Comparison of ENCODE assay signal across 26 cellular contexts in genomic region chr6:157194110-157194509, GRCh38.
DNase-seq lines count a peak whose midpoint lies in the region; ATAC-seq and TF ChIP-seq lines count a peak whose summit lies in the region.
"Had no signal": no experiment of that assay in that cellular context is flagged by ENCODE, and none has a peak within 500 bp of the region (broad histone marks: within the 10 kb centered on the region; RNA-seq: fewer than 3 reads in every experiment).

No MANE protein-coding gene starts in this region.

- no peak overlapping the region for H3K4me3 ChIP-seq in CD8-positive, alpha-beta T cell (ENCODE audit: low read depth, low read length)
- no peak overlapping the region for H3K4me3 ChIP-seq in PC-3 (ENCODE audit: low read length)
- no peak overlapping the region for H3K4me3 ChIP-seq in MG63
- H3K4me3 ChIP-seq: left ventricle myocardium inferior had no signal

- POLR2A ChIA-PET in activated CD4-positive, alpha-beta T cell treated with anti-CD3 and anti-CD28 coated beads for 36 hours (lab: Charles Lee), result no interaction called here
- POLR2A ChIA-PET in CD8-positive, alpha-beta T cell (lab: Charles Lee), result no interaction called here
- POLR2A ChIA-PET in PC-3 (lab: Charles Lee; ENCODE audit: unreplicated experiment), result no interaction called here

- no peak overlapping the region for H3K4me3 Mint-ChIP-seq in activated CD4-positive, alpha-beta T cell treated with anti-CD3 and anti-CD28 coated beads for 36 hours
- H3K4me3 Mint-ChIP-seq in CD8-positive, alpha-beta T cell, result no peak overlapping the region
- H3K4me3 Mint-ChIP-seq in mesothelial cell of epicardium, result no peak overlapping the region
- H3K4me3 Mint-ChIP-seq: B cell; brain; H9; naive B cell; stimulated activated naive CD8-positive, alpha-beta T cell treated with anti-CD3 and anti-CD28 coated beads, Interleukin-15, amount 100 ng/mL, for 72 hours had no signal

- intact Hi-C loops in activated CD4-positive, alpha-beta T cell treated with anti-CD3 and anti-CD28 coated beads for 36 hours (cut with DNase I, micrococcal nuclease), result no loop called here
- intact Hi-C loops in CD8-positive, alpha-beta T cell (cut with DNase I, micrococcal nuclease), result no loop called here
- intact Hi-C loops in PC-3 (cut with micrococcal nuclease), result no loop called here

- no peak overlapping the region for H2AFZ ChIP-seq in PC-3 (ENCODE audit: low read length)

- no peak for ATAC-seq in activated CD4-positive, alpha-beta T cell treated with anti-CD3 and anti-CD28 coated beads for 36 hours
- no peak for ATAC-seq in CD8-positive, alpha-beta T cell
- ATAC-seq in PC-3, result no peak
- no peak for ATAC-seq in esophagus mucosa
- ATAC-seq: Panc1; stimulated activated naive CD8-positive, alpha-beta T cell treated with anti-CD3 and anti-CD28 coated beads, Interleukin-15, amount 100 ng/mL, for 72 hours had no signal

- 0 out of 2 replicates have a peak overlapping the region, but pooled peaks have one; percentile 12 for H3K4me2 ChIP-seq in PC-3 (ENCODE audit: low read length)

- CTCF ChIA-PET in activated CD4-positive, alpha-beta T cell treated with anti-CD3 and anti-CD28 coated beads for 36 hours (lab: Charles Lee), result interaction anchor here (1.3 to 2.9 kb wide), 4 partner anchors 8 to 35 kb away, joined by 3 to 13 read pairs (median 4); no protein-coding TSS in a partner anchor
- CTCF ChIA-PET in CD8-positive, alpha-beta T cell (lab: Charles Lee), result interaction anchor here (2.0 kb wide), 1 partner anchor 10 kb away, joined by 11 read pairs; no protein-coding TSS in a partner anchor
- CTCF ChIA-PET in PC-3 (lab: Charles Lee), result no interaction called here

- H3K4me1 Mint-ChIP-seq in activated CD4-positive, alpha-beta T cell treated with anti-CD3 and anti-CD28 coated beads for 36 hours, result peaks cover 16% of the 10 kb centered on the region
- H3K4me1 Mint-ChIP-seq in CD8-positive, alpha-beta T cell (ENCODE audit: low read depth), result peaks cover 17% of the 10 kb centered on the region
- H3K4me1 Mint-ChIP-seq in mesothelial cell of epicardium, result peaks cover 6% of the 10 kb centered on the region
- H3K4me1 Mint-ChIP-seq: B cell had no signal

- no peaks in the 10 kb centered on the region for H3K4me1 ChIP-seq in CD8-positive, alpha-beta T cell (ENCODE audit: insufficient read depth, low read length)
- H3K4me1 ChIP-seq in PC-3 (ENCODE audit: insufficient read depth, low read length), result peaks cover 14% of the 10 kb centered on the region; the same call in 1 of the 2 replicates
- H3K4me1 ChIP-seq: Caco-2 had no signal

- H3K27me3 ChIP-seq in CD8-positive, alpha-beta T cell (ENCODE audit: insufficient read depth, low read length), result no peaks in the 10 kb centered on the region
- H3K27me3 ChIP-seq in PC-3 (ENCODE audit: low read length) (no peaks in the 10 kb centered on the region), MG63 (no peaks in the 10 kb centered on the region)

- no peak overlapping the region for H3K27ac ChIP-seq in CD8-positive, alpha-beta T cell (ENCODE audit: low read depth, low read length)
- no peak overlapping the region for H3K27ac ChIP-seq in PC-3 (ENCODE audit: low read length)
- H3K27ac ChIP-seq: left ventricle myocardium inferior had no signal

- no peaks in the 10 kb centered on the region for H3K79me2 ChIP-seq in PC-3 (ENCODE audit: low read length)

- H3K9me3 ChIP-seq in CD8-positive, alpha-beta T cell (ENCODE audit: low read length), result no peaks in the 10 kb centered on the region
- no peaks in the 10 kb centered on the region for H3K9me3 ChIP-seq in PC-3 (ENCODE audit: low read length)
- no peaks in the 10 kb centered on the region for H3K9me3 ChIP-seq in MG63
- H3K9me3 ChIP-seq: Caco-2, left ventricle myocardium inferior had no signal

- no peaks in the 10 kb centered on the region for H3K27me3 Mint-ChIP-seq in activated CD4-positive, alpha-beta T cell treated with anti-CD3 and anti-CD28 coated beads for 36 hours
- H3K27me3 Mint-ChIP-seq in CD8-positive, alpha-beta T cell (ENCODE audit: low read depth), result no peaks in the 10 kb centered on the region
- H3K27me3 Mint-ChIP-seq in mesothelial cell of epicardium (ENCODE audit: low read depth), result no peaks in the 10 kb centered on the region
- H3K27me3 Mint-ChIP-seq: B cell; naive B cell; stimulated activated naive CD8-positive, alpha-beta T cell treated with anti-CD3 and anti-CD28 coated beads, Interleukin-15, amount 100 ng/mL, for 72 hours had no signal

- peaks cover 8% of the 10 kb centered on the region for H3K36me3 ChIP-seq in CD8-positive, alpha-beta T cell (ENCODE audit: insufficient read depth, low read length)
- peaks cover 10% of the 10 kb centered on the region; the same call in 1 of the 2 replicates for H3K36me3 ChIP-seq in PC-3 (ENCODE audit: low read depth, low read length)
- peaks cover 17% of the 10 kb centered on the region for H3K36me3 ChIP-seq in MG63

- TF ChIP-seq CTCF in CD8-positive, alpha-beta T cell (IDR thresholded peaks at IDR 0.05), result no peak
- no peak for TF ChIP-seq CTCF in PC-3 (conservative IDR thresholded peaks at IDR 0.05; ENCODE audit: low read depth, low read length)
- TF ChIP-seq CTCF in mesothelial cell of epicardium (IDR thresholded peaks at IDR 0.05; ENCODE audit: unreplicated experiment), result no peak

- no peaks in the 10 kb centered on the region for H4K20me1 ChIP-seq in PC-3 (ENCODE audit: low read length)

- H3K9ac ChIP-seq in PC-3 (ENCODE audit: low read length), result no peak overlapping the region

- no peaks in the 10 kb centered on the region for H3K9me3 Mint-ChIP-seq in activated CD4-positive, alpha-beta T cell treated with anti-CD3 and anti-CD28 coated beads for 36 hours (ENCODE audit: low read depth)
- no peaks in the 10 kb centered on the region for H3K9me3 Mint-ChIP-seq in CD8-positive, alpha-beta T cell
- H3K9me3 Mint-ChIP-seq in mesothelial cell of epicardium, result no peaks in the 10 kb centered on the region
- H3K9me3 Mint-ChIP-seq: brain; H9; naive B cell; stimulated activated naive CD8-positive, alpha-beta T cell treated with anti-CD3 and anti-CD28 coated beads, Interleukin-15, amount 100 ng/mL, for 72 hours had no signal

- DNase-seq in activated CD4-positive, alpha-beta T cell treated with anti-CD3 and anti-CD28 coated beads for 36 hours, result no peak
- DNase-seq in activated CD4-positive, alpha-beta T cell treated with anti-CD3 and anti-CD28 coated beads for 1 hour, result no peak
- DNase-seq in CD8-positive, alpha-beta T cell, result no peak
- peak; percentile 6 for DNase-seq in PC-3
- no peak for DNase-seq in mesothelial cell of epicardium (ENCODE audit: low spot score in 2 of 2, unreplicated experiment in 2 of 2)
- no peak for DNase-seq in DMS114 treated with DMSO at 0.1 percent for 48 hours (lab: John Stamatoyannopoulos, UW; ENCODE audit: unreplicated experiment)
- no peak for DNase-seq in MG63
- DNase-seq: activated CD8-positive, alpha-beta memory T cell treated with anti-CD3 and anti-CD28 coated beads, Interleukin-2, amount 50 U/mL, for 48 hours; activated effector memory CD4-positive, alpha-beta T cell treated with Interleukin-2 at 50 U/mL for 16 hours; Caco-2; DND-41; glutamatergic neuron; H9; KBM-7; left ventricle myocardium inferior; naive B cell; NCI-H2171; NCI-H526; SHP77; stimulated activated CD8-positive, alpha-beta memory T cell treated with anti-CD3 and anti-CD28 coated beads, Interleukin-4, amount 100 ng/mL, for 48 hours; stimulated activated naive CD8-positive, alpha-beta T cell treated with anti-CD3 and anti-CD28 coated beads, Interleukin-15, amount 100 ng/mL, for 72 hours; T1000 had no signal

- peak overlapping the region; percentile 7 for H3K27ac Mint-ChIP-seq in activated CD4-positive, alpha-beta T cell treated with anti-CD3 and anti-CD28 coated beads for 36 hours
- peak overlapping the region; percentile 10 for H3K27ac Mint-ChIP-seq in CD8-positive, alpha-beta T cell
- peak overlapping the region; percentile 28 for H3K27ac Mint-ChIP-seq in mesothelial cell of epicardium
- H3K27ac Mint-ChIP-seq: B cell, brain, naive B cell had no signal

- no peaks in the 10 kb centered on the region for H3K9me2 ChIP-seq in PC-3 (replicated peaks; ENCODE audit: low read length)

- H3K36me3 Mint-ChIP-seq in activated CD4-positive, alpha-beta T cell treated with anti-CD3 and anti-CD28 coated beads for 36 hours (ENCODE audit: low read depth), result peaks cover 25% of the 10 kb centered on the region
- H3K36me3 Mint-ChIP-seq in CD8-positive, alpha-beta T cell, result peaks cover 79% of the 10 kb centered on the region
- peaks cover 39% of the 10 kb centered on the region for H3K36me3 Mint-ChIP-seq in mesothelial cell of epicardium

- no TSS peak for BruUV-seq in PC-3 (replicated peaks; lab: Mats Ljungman, UMichigan)

- H3F3A ChIP-seq in PC-3 (ENCODE audit: low read length, unreplicated experiment), result no peaks in the 10 kb centered on the region
